In genomic region chr11:1055990-1056771, GRCh38 we compare ENCODE assay signal across 23 cellular contexts. TPM values are rescaled to one million over a fixed set of nuclear protein-coding genes. Genes with fewer than 3 reads are reported as not detected.
DNase-seq lines count a peak whose midpoint lies in the region; ATAC-seq and TF ChIP-seq lines count a peak whose summit lies in the region.
"Had no signal": no experiment of that assay in that cellular context is flagged by ENCODE, and none has a peak within 500 bp of the region (broad histone marks: within the 10 kb centered on the region; RNA-seq: fewer than 3 reads in every experiment).

No MANE protein-coding gene starts in this region.

- H4K91ac ChIP-seq in H9 (ENCODE audit: insufficient read length, low read depth, low read length): no peak overlapping the region

- no peaks in the 10 kb centered on the region for H3K9me3 ChIP-seq in Peyer's patch
- H3K9me3 ChIP-seq in H9 (ENCODE audit: control insufficient read depth, low read depth, low read length): no peaks in the 10 kb centered on the region

- intact Hi-C loops in left colon (cut with DNase I, micrococcal nuclease): no loop called here

- no peaks in the 10 kb centered on the region for H3K23me2 ChIP-seq in H9 (ENCODE audit: insufficient read length, low read depth, low read length, poor library complexity, severe bottlenecking)

- no peak overlapping the region for H3K4me3 Mint-ChIP-seq in progenitor cell of endocrine pancreas (ENCODE audit: low read depth)
- no peak overlapping the region for H3K4me3 Mint-ChIP-seq in H9
- H3K4me3 Mint-ChIP-seq: central memory CD8-positive, alpha-beta T cell; naive thymus-derived CD4-positive, alpha-beta T cell; stimulated activated naive CD8-positive, alpha-beta T cell treated with anti-CD3 and anti-CD28 coated beads, Interleukin-15, amount 100 ng/mL, for 72 hours had no signal

- no peak overlapping the region for H3K4me2 ChIP-seq in H9 (ENCODE audit: insufficient read depth, insufficient read length, low read length)

- H2BK120ac ChIP-seq in H9 (ENCODE audit: low read depth, low read length, poor library complexity, severe bottlenecking): no peak overlapping the region

- H3K18ac ChIP-seq in H9 (ENCODE audit: insufficient read length, low read depth, low read length): no peak overlapping the region

- H3K79me2 ChIP-seq in H9 (ENCODE audit: insufficient read depth, low read length): no peaks in the 10 kb centered on the region

- H2BK12ac ChIP-seq in H9 (ENCODE audit: insufficient read length, low read depth, low read length): no peak overlapping the region

- H3K14ac ChIP-seq in H9 (ENCODE audit: insufficient read depth, low read length): no peak overlapping the region; the same call in 1 of the 2 replicates

- H3K9me3 Mint-ChIP-seq in progenitor cell of endocrine pancreas (ENCODE audit: low read depth) (no peaks in the 10 kb centered on the region), H9 (peaks cover 0 to 3% of the 10 kb centered on the region in 2 experiments; a peak in 1 of 5 replicates)
- H3K9me3 Mint-ChIP-seq: central memory CD8-positive, alpha-beta T cell; naive thymus-derived CD4-positive, alpha-beta T cell; stimulated activated naive CD8-positive, alpha-beta T cell treated with anti-CD3 and anti-CD28 coated beads, Interleukin-15, amount 100 ng/mL, for 72 hours had no signal

- TF ChIP-seq CTCF in Peyer's patch (IDR thresholded peaks at IDR 0.05) (no peak), progenitor cell of endocrine pancreas (IDR thresholded peaks at IDR 0.05; ENCODE audit: unreplicated experiment) (no peak), H9 (conservative IDR thresholded peaks at IDR 0.05) (no peak)

- H2BK15ac ChIP-seq in H9 (ENCODE audit: low read depth, low read length): no peak overlapping the region

- peaks cover 12% of the 10 kb centered on the region for H3K27me3 Mint-ChIP-seq in progenitor cell of endocrine pancreas
- H3K27me3 Mint-ChIP-seq in H9 (ENCODE audit: low read depth): peaks cover 11% of the 10 kb centered on the region

- no peaks in the 10 kb centered on the region for H3K36me3 Mint-ChIP-seq in progenitor cell of endocrine pancreas (ENCODE audit: insufficient read depth)
- no peaks in the 10 kb centered on the region; a peak in 1 of 7 replicates for H3K36me3 Mint-ChIP-seq in H9 (ENCODE audit: insufficient read depth in 1 of 3, low read depth in 3 of 3)
- H3K36me3 Mint-ChIP-seq: naive thymus-derived CD4-positive, alpha-beta T cell had no signal

- H3K9ac ChIP-seq in H9 (ENCODE audit: extremely low read depth, insufficient read length, low read length): no peak overlapping the region

- no peak for ATAC-seq in left colon
- ATAC-seq: HCT116; naive thymus-derived CD4-positive, alpha-beta T cell; stimulated activated naive CD8-positive, alpha-beta T cell treated with anti-CD3 and anti-CD28 coated beads, Interleukin-15, amount 100 ng/mL, for 72 hours had no signal

- peaks cover 0 to 37% (median 2%) of the 10 kb centered on the region in 4 donors for H3K4me1 ChIP-seq in Peyer's patch
- H3K4me1 ChIP-seq in H9 (ENCODE audit: insufficient read depth, low read length): no peaks in the 10 kb centered on the region

- no peak for TF ChIP-seq POLR2A in Peyer's patch (IDR thresholded peaks at IDR 0.05)

- peaks cover 1% of the 10 kb centered on the region for H3K4me1 Mint-ChIP-seq in progenitor cell of endocrine pancreas (ENCODE audit: low read depth)
- H3K4me1 Mint-ChIP-seq in H9: peaks cover 0 to 13% of the 10 kb centered on the region in 2 experiments; a peak in 2 of 4 replicates
- H3K4me1 Mint-ChIP-seq: central memory CD8-positive, alpha-beta T cell had no signal

- no peak overlapping the region for H2BK5ac ChIP-seq in H9 (ENCODE audit: insufficient read length, low read length)

- H3K79me1 ChIP-seq in H9 (ENCODE audit: insufficient read depth, low read depth, low read length, poor library complexity, severe bottlenecking): no peaks in the 10 kb centered on the region

- no peak overlapping the region for H3K23ac ChIP-seq in H9 (ENCODE audit: insufficient read length, low read depth, low read length)

- no peak overlapping the region for H2AK5ac ChIP-seq in H9 (ENCODE audit: insufficient read length, low read length)

- H3K27ac ChIP-seq in Peyer's patch (peak overlapping the region in 1 of 4 donors; percentile 78), H9 (ENCODE audit: insufficient read length, low read depth, low read length) (no peak overlapping the region)

- no peak overlapping the region for H2AFZ ChIP-seq in H9 (ENCODE audit: low read length)

- no peak overlapping the region for H4K5ac ChIP-seq in H9 (ENCODE audit: insufficient read length, low read depth, low read length)

- WGBS in H9 (ENCODE audit: extremely low coverage, insufficient read length, low lambda C conversion rate): no CpG with 5 or more reads among the region's 46 CpGs

- H3K36me3 ChIP-seq in Peyer's patch: no peaks in the 10 kb centered on the region

- H3K4ac ChIP-seq in H9 (ENCODE audit: low read depth, low read length): no peak overlapping the region

- H3T11ph ChIP-seq in H9 (ENCODE audit: low read length): no peak overlapping the region

- H4K8ac ChIP-seq in H9 (replicated peaks; ENCODE audit: insufficient read length, low read depth, low read length): no peak overlapping the region

- DNase-seq in Daoy (ENCODE audit: low read depth) (peak; percentile 1), Peyer's patch (peak in 2 of 3 donors; percentile 42 to 44), left colon (peak; percentile 9 to 28), progenitor cell of endocrine pancreas (ENCODE audit: low spot score, unreplicated experiment) (peak; percentile 7), H9 (no peak), NCI-H69 (lab: John Stamatoyannopoulos, UW) (no peak), DMS79 (lab: John Stamatoyannopoulos, UW) (no peak)
- DNase-seq: activated CD4-positive, alpha-beta T cell treated with anti-CD3 and anti-CD28 coated beads for 48 hours; activated CD8-positive, alpha-beta memory T cell treated with anti-CD3 and anti-CD28 coated beads, Interleukin-2, amount 50 U/mL, for 48 hours; erythroblast; mesendoderm; NCI-H1105 treated with DMSO at 0.1 percent for 48 hours; NCI-H510A; RPMI8226; stimulated activated CD4-positive, alpha-beta T cell treated with anti-CD3 and anti-CD28 coated beads, Interleukin-4, amount 100 ng/mL, for 4 hours; stimulated activated naive CD8-positive, alpha-beta T cell treated with anti-CD3 and anti-CD28 coated beads, Interleukin-15, amount 100 ng/mL, for 72 hours had no signal

- H2BK20ac ChIP-seq in H9 (ENCODE audit: low read depth, low read length, poor library complexity, severe bottlenecking): no peak overlapping the region

- H3K56ac ChIP-seq in H9 (ENCODE audit: insufficient read length, low read depth, low read length): no peak overlapping the region

- H3K27ac Mint-ChIP-seq in progenitor cell of endocrine pancreas (no peak overlapping the region), H9 (no peak overlapping the region)
- H3K27ac Mint-ChIP-seq: naive thymus-derived CD4-positive, alpha-beta T cell; stimulated activated naive CD8-positive, alpha-beta T cell treated with anti-CD3 and anti-CD28 coated beads, Interleukin-15, amount 100 ng/mL, for 72 hours had no signal

- no peaks in the 10 kb centered on the region for H3K27me3 ChIP-seq in Peyer's patch
- no peaks in the 10 kb centered on the region for H3K27me3 ChIP-seq in H9 (ENCODE audit: insufficient read depth, low read length)

- H3K4me3 ChIP-seq in Peyer's patch: no peak overlapping the region

- no peaks in the 10 kb centered on the region for H4K20me1 ChIP-seq in H9 (ENCODE audit: control insufficient read depth, insufficient read depth, insufficient read length)

RNA-seq across cellular contexts. Expression of gene MUC2, which starts 18.5 kb away (rescaled TPM):
- total RNA-seq in Daoy (2014; rRNA removed; shearing (Covaris generic)): not detected in 2 replicates
- total RNA-seq in Peyer's patch (1,000 to 10,000 TPM in 2 of 4 donors, 100 to 1,000 TPM in 2; 817 to 1,165 (median 1,010) TPM), left colon (1,000 to 10,000 TPM; 1,472 to 2,135 TPM), progenitor cell of endocrine pancreas (not detected in 2 replicates), H9 (2021) (not detected in 2 replicates)
- total RNA-seq: frontal cortex; kidney epithelial cell; naive thymus-derived CD4-positive, alpha-beta T cell had no signal

RNA-seq across cellular contexts. Expression of gene MUC6, which starts 19.7 kb away (rescaled TPM):
- not detected in 2 replicates for total RNA-seq in Daoy (2014; rRNA removed; shearing (Covaris generic))
- not detected for total RNA-seq in Peyer's patch
- not detected for total RNA-seq in left colon
- total RNA-seq in progenitor cell of endocrine pancreas: 1.6 and 1.9 TPM in 2 replicates
- total RNA-seq in H9 (2021): not detected in 2 replicates
- total RNA-seq: aorta; frontal cortex; kidney epithelial cell; naive thymus-derived CD4-positive, alpha-beta T cell; ureter had no signal

Comparison
In these comparisons a context has a peak if more than half of its experiments do, and no peak if none do; other contexts are left out.
1. DNase-seq: peak in Daoy (single experiment), Peyer's patch (2 of 3), left colon (2 of 2) and progenitor cell of endocrine pancreas (single experiment); none in H9 (single experiment), NCI-H69 (single experiment) and DMS79 (single experiment).
2. RNA of gene MUC2, which starts 18.5 kb away (total RNA-seq): 1,472 to 2,135 TPM in left colon and 817 to 1,165 TPM in Peyer's patch; not detected in H9, not detected in Daoy and not detected in progenitor cell of endocrine pancreas; every median in the first group is over 100 times any median in the second.